Comparison of ENCODE assay signal across 8 cellular contexts in genomic region chrY:13282151-13283054, GRCh38.
A peak's percentile ranks its signal among the peaks of the same experiment; 100 is the strongest.
DNase-seq lines count a peak whose midpoint lies in the region; ATAC-seq, FAIRE-seq and TF ChIP-seq lines count a peak whose summit lies in the region.
"Not testable (repeated sequence)": the region's sequence is repeated elsewhere in the genome, so short reads cannot be mapped to it uniquely, and the experiment has no call there.

No MANE protein-coding gene starts in this region.

- peak; percentile 91 to 93 for ATAC-seq in A549
- peak in 1 of 2 donors; percentile 81 for ATAC-seq in left cardiac atrium
- peak in 1 of 4 donors; percentile 98 for ATAC-seq in right lobe of liver
- peak in 1 of 2 donors; percentile 55 for ATAC-seq in gastrocnemius medialis

- H3K27ac ChIP-seq in A549: peak overlapping the region; percentile 89 to 90
- H3K27ac ChIP-seq in right lobe of liver, gastrocnemius medialis: not testable (repeated sequence)

- intact Hi-C loops in left cardiac atrium (cut with DNase I); right lobe of liver (cut with DNase I); gastrocnemius medialis (cut with DNase I; ENCODE audit: low total_unique reads): not testable (repeated sequence)

- WGBS in A549 (ENCODE audit: missing lambda C conversion rate): 6% methylated on average over 2 of the region's 15 CpGs
- WGBS in right lobe of liver (ENCODE audit: insufficient coverage, low coverage, low lambda C conversion rate, missing lambda C conversion rate): no CpG with 5 or more reads among the region's 15 CpGs

- CTCF ChIA-PET in A549 (lab: Yijun Ruan, JAX): not testable (repeated sequence)

- H3K4me3 ChIP-seq in A549: peak overlapping the region; percentile 26; the same call in 1 of the 3 replicates
- not testable (repeated sequence) for H3K4me3 ChIP-seq in GM06990 (replicated peaks; ENCODE audit: low read depth, low read length); cardiac fibroblast (replicated peaks in 1 of 2; ENCODE audit: low read depth in 2 of 2, low read length in 2 of 2); right lobe of liver; gastrocnemius medialis

- not testable (repeated sequence) for TF ChIP-seq RAD21 in A549 (conservative IDR thresholded peaks at IDR 0.05 in 1 of 2, IDR thresholded peaks at IDR 0.05 in 1 of 2)

- not testable (repeated sequence) for TF ChIP-seq CTCF in A549 (IDR thresholded peaks at IDR 0.05); GM06990 (IDR thresholded peaks at IDR 0.05; ENCODE audit: insufficient read depth, low read length, poor library complexity, severe bottlenecking); cardiac fibroblast (IDR thresholded peaks at IDR 0.05; ENCODE audit: low read depth, low read length); right lobe of liver (IDR thresholded peaks at IDR 0.05); gastrocnemius medialis (IDR thresholded peaks at IDR 0.05 in 4 of 5, conservative IDR thresholded peaks at IDR 0.05 in 1 of 5)

- H3K36me3 ChIP-seq in GM06990 (ENCODE audit: control insufficient read depth, insufficient read depth, low read length); right lobe of liver; gastrocnemius medialis: not testable (repeated sequence)

- POLR2A ChIA-PET in A549 (lab: Yijun Ruan, JAX): not testable (repeated sequence)

- DNase-seq in A549 (ENCODE audit: low read depth in 1 of 2, low spot score in 1 of 2) (peak; percentile 0 to 42), GM06990 (ENCODE audit: extremely low read depth, insufficient read length) (peak; percentile 0), SK-MEL-5 (ENCODE audit: low read depth, low spot score) (peak; percentile 0), cardiac fibroblast (ENCODE audit: low read depth in 2 of 2) (peak; percentile 39 to 60), fibroblast of gingiva (ENCODE audit: low read depth) (peak; percentile 53), left cardiac atrium (peak; percentile 0), right lobe of liver (peak in 2 of 3 donors; percentile 0 to 75), gastrocnemius medialis (peak; percentile 2 to 45)

- H3K4me2 ChIP-seq in A549: peak overlapping the region; percentile 89

- H3K9me3 ChIP-seq in A549, right lobe of liver, gastrocnemius medialis: not testable (repeated sequence)

- FAIRE-seq in A549 (lab: Jason Lieb, UNC): not testable (repeated sequence)

- H3K4me1 ChIP-seq in A549: peaks cover 19% of the 10 kb centered on the region
- not testable (repeated sequence) for H3K4me1 ChIP-seq in right lobe of liver, gastrocnemius medialis

- in situ Hi-C loops in SK-MEL-5 (cut with HindIII; ENCODE audit: low pct_unique_long_range_greater_than_20kb, low sequenced_read_pairs); gastrocnemius medialis (cut with MboI; ENCODE audit: low sequenced_read_pairs in 4 of 4): not testable (repeated sequence)

- not testable (repeated sequence) for H3K27me3 ChIP-seq in GM06990 (replicated peaks; ENCODE audit: control insufficient read depth, insufficient read depth, low read length); right lobe of liver; gastrocnemius medialis

- TF ChIP-seq POLR2A in A549 (IDR thresholded peaks at IDR 0.05; ENCODE audit: low read length); right lobe of liver (IDR thresholded peaks at IDR 0.05); gastrocnemius medialis (IDR thresholded peaks at IDR 0.05): not testable (repeated sequence)

- not testable (repeated sequence) for TF ChIP-seq EP300 in A549 (IDR thresholded peaks at IDR 0.05)

TF ChIP-seq in A549, 52 proteins besides CTCF, POLR2A, EP300 and RAD21:
- peak in 1 of 2 experiments; percentile 81; a peak in 2 of 4 replicates for TF ChIP-seq CEBPB (IDR thresholded peaks at IDR 0.05)

Comparison
In these comparisons a context has a peak if more than half of its experiments do, and no peak if none do; other contexts are left out.
1. DNase-seq: peak in every context shown above with its lines; median percentile 53 in fibroblast of gingiva; 50 in cardiac fibroblast; 38 in right lobe of liver; 24 in gastrocnemius medialis; 21 in A549; 0 in GM06990; 0 in SK-MEL-5; 0 in left cardiac atrium.